Comparison of ENCODE assay signal across 8 cellular contexts in genomic region chr16:10878644-10879498, GRCh38. TPM values are rescaled to one million over a fixed set of nuclear protein-coding genes. Genes with fewer than 3 reads are reported as not detected.
A peak's percentile ranks its signal among the peaks of the same experiment; 100 is the strongest.
DNase-seq lines count a peak whose midpoint lies in the region; ATAC-seq and TF ChIP-seq lines count a peak whose summit lies in the region.

No MANE protein-coding gene starts in this region.

- H3K27me3 Mint-ChIP-seq in WTC11 (ENCODE audit: low read depth), result peaks cover 39% of the 10 kb centered on the region

- CTCF ChIA-PET in GM10248 (lab: Yijun Ruan, JAX) (interaction anchor here (0.7 to 3.6 kb wide), 9 partner anchors 8 to 133 kb away, joined by 3 to 31 read pairs (median 4); no protein-coding TSS in a partner anchor), WTC11 (lab: Charles Lee) (interaction anchor here (0.7 to 5.0 kb wide), 9 partner anchors 14 to 72 kb away, joined by 3 to 45 read pairs (median 3); no protein-coding TSS in a partner anchor)

- peaks cover 15% of the 10 kb centered on the region; the same call in 1 of the 2 replicates for H3K27me3 ChIP-seq in H7 (ENCODE audit: control insufficient read depth, insufficient read depth, low read length)

- H3K36me3 Mint-ChIP-seq in WTC11, result no peaks in the 10 kb centered on the region

- DNase-seq in GM10248 (ENCODE audit: extremely low spot score) (peak; percentile 75), H7 (peak; percentile 83), WTC11 (ENCODE audit: low spot score) (peak; percentile 26), foreskin fibroblast (peak; percentile 21 to 60), omental fat pad (ENCODE audit: low spot score) (peak; percentile 32), HCEC 1CT (no peak), inferior parietal cortex (ENCODE audit: extremely low spot score) (no peak)

- H3K4me3 ChIP-seq in H7 (ENCODE audit: insufficient read depth, low read depth, low read length), result peak overlapping the region; percentile 29; the same call in 1 of the 2 replicates
- peak overlapping the region; percentile 54 to 72 for H3K4me3 ChIP-seq in foreskin fibroblast (ENCODE audit: low read depth in 1 of 2, low read length in 2 of 2)

- no peaks in the 10 kb centered on the region for H3K9me3 Mint-ChIP-seq in WTC11

- POLR2A ChIA-PET in GM10248 (lab: Yijun Ruan, JAX) (interaction anchor here (0.7 to 1.8 kb wide), 7 partner anchors 8 to 135 kb away, joined by 3 to 8 read pairs (median 4); partner anchors contain the start of gene NUBP1), WTC11 (lab: Charles Lee) (interaction anchor here (0.6 to 1.3 kb wide), 3 partner anchors 64 to 297 kb away, joined by 3 to 4 read pairs (median 3); partner anchors contain the start of gene DEXI)

- no peaks in the 10 kb centered on the region for H3K36me3 ChIP-seq in H7 (replicated peaks; ENCODE audit: control insufficient read depth, insufficient read depth, low read length)

- H3K4me3 Mint-ChIP-seq in WTC11, result peak overlapping the region; percentile 70

- ATAC-seq in WTC11, result peak; percentile 43
- peak; percentile 73 for ATAC-seq in omental fat pad (ENCODE audit: low FRiP score)
- no peak for ATAC-seq in HG03469 (IDR thresholded peaks at IDR 0.05; ENCODE audit: unreplicated experiment)

- TF ChIP-seq CTCF in GM10248 (IDR thresholded peaks at IDR 0.05; ENCODE audit: control extremely low read depth, extremely low read depth, low read depth, missing control alignments), result no peak
- TF ChIP-seq CTCF in WTC11 (IDR thresholded peaks at IDR 0.05), result no peak
- no peak for TF ChIP-seq CTCF in foreskin fibroblast (IDR thresholded peaks at IDR 0.05; ENCODE audit: low read depth, low read length)
- TF ChIP-seq CTCF in omental fat pad (IDR thresholded peaks at IDR 0.05), result no peak

- H3K27ac Mint-ChIP-seq in WTC11, result no peak overlapping the region

- peaks cover 34% of the 10 kb centered on the region for H3K4me1 Mint-ChIP-seq in WTC11

TF ChIP-seq in WTC11, 78 proteins besides CTCF, POLR2A, EP300 and RAD21 (continues in another document):
- no peak for TF ChIP-seq ZNF532 (CRISPR knock-in tag; IDR thresholded peaks at IDR 0.05; ENCODE audit: borderline replicate concordance)
- TF ChIP-seq CDX4 (CRISPR knock-in tag; IDR thresholded peaks at IDR 0.05; ENCODE audit: borderline replicate concordance), result no peak
- TF ChIP-seq ERG (CRISPR knock-in tag; IDR thresholded peaks at IDR 0.05), result no peak
- no peak for TF ChIP-seq NFYB (CRISPR knock-in tag; conservative IDR thresholded peaks at IDR 0.05; ENCODE audit: low read depth)
- no peak for TF ChIP-seq ZNF263 (CRISPR knock-in tag; IDR thresholded peaks at IDR 0.05; ENCODE audit: low read depth)
- no peak for TF ChIP-seq NR3C1 (CRISPR knock-in tag; conservative IDR thresholded peaks at IDR 0.05; ENCODE audit: low read depth)
- TF ChIP-seq GRHL2 (CRISPR knock-in tag; IDR thresholded peaks at IDR 0.05; ENCODE audit: insufficient replicate concordance, severe bottlenecking), result no peak
- TF ChIP-seq E2F5 (CRISPR knock-in tag; IDR thresholded peaks at IDR 0.05), result no peak
- no peak for TF ChIP-seq CBFB (CRISPR knock-in tag; IDR thresholded peaks at IDR 0.05; ENCODE audit: low read depth)
- TF ChIP-seq ZNF317 (CRISPR knock-in tag; IDR thresholded peaks at IDR 0.05; ENCODE audit: borderline replicate concordance, low read depth), result no peak
- TF ChIP-seq ZNF416 (CRISPR knock-in tag; IDR thresholded peaks at IDR 0.05), result no peak
- TF ChIP-seq FOXP1 (CRISPR knock-in tag; IDR thresholded peaks at IDR 0.05; ENCODE audit: borderline replicate concordance), result no peak
- no peak for TF ChIP-seq ARID4B (CRISPR knock-in tag; IDR thresholded peaks at IDR 0.05; ENCODE audit: borderline replicate concordance)
- TF ChIP-seq ESRRA (CRISPR knock-in tag; IDR thresholded peaks at IDR 0.05; ENCODE audit: borderline replicate concordance), result no peak
- TF ChIP-seq HMGA2 (CRISPR knock-in tag; IDR thresholded peaks at IDR 0.05), result no peak

RNA-seq across cellular contexts. Expression of gene CIITA, which starts 1.9 kb away (rescaled TPM):
- total RNA-seq in H7 (2014; rRNA removed; shearing (Covaris generic)), result not detected in 2 replicates
- total RNA-seq in WTC11 (2021) (0.21 to 0.27 TPM (median 0.26 TPM) in 3 replicates), omental fat pad (100 to 1,000 TPM in 1 of 4 donors, 10 to 100 TPM in 1, 1 to 10 TPM in 2; 3.2 to 101 (median 11.2) TPM)

Comparison
In these comparisons a context has a peak if more than half of its experiments do, and no peak if none do; other contexts are left out.
1. DNase-seq: peak in GM10248 (single experiment), H7 (single experiment), WTC11 (single experiment), foreskin fibroblast (2 of 2) and omental fat pad (single experiment); none in HCEC 1CT (single experiment) and inferior parietal cortex (single experiment).